Comparison of ENCODE assay signal across 1 cellular context in the genomic region with DNA sequence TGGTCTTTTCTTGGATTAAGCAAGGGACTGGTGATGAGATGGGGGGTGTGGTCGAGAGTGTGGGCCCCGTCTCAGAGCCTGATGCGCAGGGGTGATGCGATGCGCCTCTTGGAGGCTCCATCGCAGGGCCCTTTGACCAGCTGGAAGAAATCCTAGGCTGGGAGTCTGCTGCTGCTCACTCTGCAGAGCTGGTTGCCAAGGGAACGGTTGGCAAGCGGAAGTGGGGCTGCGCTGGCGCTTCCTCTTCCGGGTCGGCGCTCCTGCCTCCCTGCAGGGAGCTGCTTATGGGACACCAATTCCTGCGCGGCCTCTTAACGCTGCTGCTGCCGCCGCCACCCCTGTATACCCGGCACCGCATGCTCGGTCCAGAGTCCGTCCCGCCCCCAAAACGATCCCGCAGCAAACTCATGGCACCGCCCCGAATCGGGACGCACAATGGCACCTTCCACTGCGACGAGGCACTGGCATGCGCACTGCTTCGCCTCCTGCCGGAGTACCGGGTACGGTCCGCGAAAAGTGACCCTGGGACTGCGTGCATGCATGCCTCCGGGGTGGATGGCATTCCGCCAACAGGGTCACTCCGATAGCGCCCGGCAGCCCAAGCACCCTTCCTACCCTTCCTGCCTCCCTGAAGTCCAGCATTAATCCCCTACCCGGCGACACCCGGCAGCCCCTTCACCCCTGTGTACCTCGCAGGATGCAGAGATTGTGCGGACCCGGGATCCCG.
TF ChIP-seq lines count a peak whose summit lies in the region.

A gene with protein sequence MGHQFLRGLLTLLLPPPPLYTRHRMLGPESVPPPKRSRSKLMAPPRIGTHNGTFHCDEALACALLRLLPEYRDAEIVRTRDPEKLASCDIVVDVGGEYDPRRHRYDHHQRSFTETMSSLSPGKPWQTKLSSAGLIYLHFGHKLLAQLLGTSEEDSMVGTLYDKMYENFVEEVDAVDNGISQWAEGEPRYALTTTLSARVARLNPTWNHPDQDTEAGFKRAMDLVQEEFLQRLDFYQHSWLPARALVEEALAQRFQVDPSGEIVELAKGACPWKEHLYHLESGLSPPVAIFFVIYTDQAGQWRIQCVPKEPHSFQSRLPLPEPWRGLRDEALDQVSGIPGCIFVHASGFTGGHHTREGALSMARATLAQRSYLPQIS (plus strand): TSS at position 242 of the 727 bp plus-strand sequence. CDS start 43 bp downstream, at position 285.

TF ChIP-seq in HepG2, 621 proteins besides CTCF, POLR2A, EP300 and RAD21 (continued from another document and continues in another):
- TF ChIP-seq, protein P1, sequence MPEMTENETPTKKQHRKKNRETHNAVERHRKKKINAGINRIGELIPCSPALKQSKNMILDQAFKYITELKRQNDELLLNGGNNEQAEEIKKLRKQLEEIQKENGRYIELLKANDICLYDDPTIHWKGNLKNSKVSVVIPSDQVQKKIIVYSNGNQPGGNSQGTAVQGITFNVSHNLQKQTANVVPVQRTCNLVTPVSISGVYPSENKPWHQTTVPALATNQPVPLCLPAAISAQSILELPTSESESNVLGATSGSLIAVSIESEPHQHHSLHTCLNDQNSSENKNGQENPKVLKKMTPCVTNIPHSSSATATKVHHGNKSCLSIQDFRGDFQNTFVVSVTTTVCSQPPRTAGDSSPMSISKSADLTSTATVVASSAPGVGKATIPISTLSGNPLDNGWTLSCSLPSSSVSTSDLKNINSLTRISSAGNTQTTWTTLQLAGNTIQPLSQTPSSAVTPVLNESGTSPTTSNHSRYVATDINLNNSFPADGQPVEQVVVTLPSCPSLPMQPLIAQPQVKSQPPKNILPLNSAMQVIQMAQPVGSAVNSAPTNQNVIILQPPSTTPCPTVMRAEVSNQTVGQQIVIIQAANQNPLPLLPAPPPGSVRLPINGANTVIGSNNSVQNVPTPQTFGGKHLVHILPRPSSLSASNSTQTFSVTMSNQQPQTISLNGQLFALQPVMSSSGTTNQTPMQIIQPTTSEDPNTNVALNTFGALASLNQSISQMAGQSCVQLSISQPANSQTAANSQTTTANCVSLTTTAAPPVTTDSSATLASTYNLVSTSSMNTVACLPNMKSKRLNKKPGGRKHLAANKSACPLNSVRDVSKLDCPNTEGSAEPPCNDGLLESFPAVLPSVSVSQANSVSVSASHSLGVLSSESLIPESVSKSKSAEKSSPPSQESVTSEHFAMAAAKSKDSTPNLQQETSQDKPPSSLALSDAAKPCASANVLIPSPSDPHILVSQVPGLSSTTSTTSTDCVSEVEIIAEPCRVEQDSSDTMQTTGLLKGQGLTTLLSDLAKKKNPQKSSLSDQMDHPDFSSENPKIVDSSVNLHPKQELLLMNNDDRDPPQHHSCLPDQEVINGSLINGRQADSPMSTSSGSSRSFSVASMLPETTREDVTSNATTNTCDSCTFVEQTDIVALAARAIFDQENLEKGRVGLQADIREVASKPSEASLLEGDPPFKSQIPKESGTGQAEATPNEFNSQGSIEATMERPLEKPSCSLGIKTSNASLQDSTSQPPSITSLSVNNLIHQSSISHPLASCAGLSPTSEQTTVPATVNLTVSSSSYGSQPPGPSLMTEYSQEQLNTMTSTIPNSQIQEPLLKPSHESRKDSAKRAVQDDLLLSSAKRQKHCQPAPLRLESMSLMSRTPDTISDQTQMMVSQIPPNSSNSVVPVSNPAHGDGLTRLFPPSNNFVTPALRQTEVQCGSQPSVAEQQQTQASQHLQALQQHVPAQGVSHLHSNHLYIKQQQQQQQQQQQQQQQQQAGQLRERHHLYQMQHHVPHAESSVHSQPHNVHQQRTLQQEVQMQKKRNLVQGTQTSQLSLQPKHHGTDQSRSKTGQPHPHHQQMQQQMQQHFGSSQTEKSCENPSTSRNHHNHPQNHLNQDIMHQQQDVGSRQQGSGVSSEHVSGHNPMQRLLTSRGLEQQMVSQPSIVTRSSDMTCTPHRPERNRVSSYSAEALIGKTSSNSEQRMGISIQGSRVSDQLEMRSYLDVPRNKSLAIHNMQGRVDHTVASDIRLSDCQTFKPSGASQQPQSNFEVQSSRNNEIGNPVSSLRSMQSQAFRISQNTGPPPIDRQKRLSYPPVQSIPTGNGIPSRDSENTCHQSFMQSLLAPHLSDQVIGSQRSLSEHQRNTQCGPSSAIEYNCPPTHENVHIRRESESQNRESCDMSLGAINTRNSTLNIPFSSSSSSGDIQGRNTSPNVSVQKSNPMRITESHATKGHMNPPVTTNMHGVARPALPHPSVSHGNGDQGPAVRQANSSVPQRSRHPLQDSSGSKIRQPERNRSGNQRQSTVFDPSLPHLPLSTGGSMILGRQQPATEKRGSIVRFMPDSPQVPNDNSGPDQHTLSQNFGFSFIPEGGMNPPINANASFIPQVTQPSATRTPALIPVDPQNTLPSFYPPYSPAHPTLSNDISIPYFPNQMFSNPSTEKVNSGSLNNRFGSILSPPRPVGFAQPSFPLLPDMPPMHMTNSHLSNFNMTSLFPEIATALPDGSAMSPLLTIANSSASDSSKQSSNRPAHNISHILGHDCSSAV (CRISPR knock-in tag; IDR thresholded peaks at IDR 0.05; ENCODE audit: borderline replicate concordance), result no peak
- TF ChIP-seq ZNF451 (CRISPR knock-in tag; IDR thresholded peaks at IDR 0.05), result peak; percentile 97
- TF ChIP-seq CBX1 (IDR thresholded peaks at IDR 0.05; ENCODE audit: low read depth), result no peak
- peak; percentile 92 for TF ChIP-seq ELF1 (CRISPR knock-in tag; IDR thresholded peaks at IDR 0.05)
- no peak for TF ChIP-seq RORA (CRISPR knock-in tag; IDR thresholded peaks at IDR 0.05)
- TF ChIP-seq, protein P2, sequence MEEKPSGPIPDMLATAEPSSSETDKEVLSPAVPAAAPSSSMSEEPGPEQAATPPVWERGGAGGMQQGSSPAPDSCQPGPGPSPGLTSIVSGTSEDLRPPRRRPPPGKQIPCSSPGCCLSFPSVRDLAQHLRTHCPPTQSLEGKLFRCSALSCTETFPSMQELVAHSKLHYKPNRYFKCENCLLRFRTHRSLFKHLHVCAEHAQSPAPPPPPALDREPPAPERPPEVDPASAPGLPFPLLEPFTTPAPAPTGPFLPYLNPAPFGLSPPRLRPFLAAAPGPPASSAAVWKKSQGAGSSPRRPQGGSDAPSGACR (CRISPR knock-in tag; IDR thresholded peaks at IDR 0.05), result no peak
- TF ChIP-seq HNRNPUL1 (IDR thresholded peaks at IDR 0.05; ENCODE audit: low read depth, low read length), result no peak
- TF ChIP-seq ZNF549 (CRISPR knock-in tag; IDR thresholded peaks at IDR 0.05), result no peak
- no peak for TF ChIP-seq ZBTB8A (CRISPR knock-in tag; IDR thresholded peaks at IDR 0.05; ENCODE audit: borderline replicate concordance, low read depth)
- TF ChIP-seq, protein P3, sequence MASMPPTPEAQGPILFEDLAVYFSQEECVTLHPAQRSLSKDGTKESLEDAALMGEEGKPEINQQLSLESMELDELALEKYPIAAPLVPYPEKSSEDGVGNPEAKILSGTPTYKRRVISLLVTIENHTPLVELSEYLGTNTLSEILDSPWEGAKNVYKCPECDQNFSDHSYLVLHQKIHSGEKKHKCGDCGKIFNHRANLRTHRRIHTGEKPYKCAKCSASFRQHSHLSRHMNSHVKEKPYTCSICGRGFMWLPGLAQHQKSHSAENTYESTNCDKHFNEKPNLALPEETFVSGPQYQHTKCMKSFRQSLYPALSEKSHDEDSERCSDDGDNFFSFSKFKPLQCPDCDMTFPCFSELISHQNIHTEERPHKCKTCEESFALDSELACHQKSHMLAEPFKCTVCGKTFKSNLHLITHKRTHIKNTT (CRISPR knock-in tag; IDR thresholded peaks at IDR 0.05), result no peak
- 0 out of 2 replicates have a peak, but pooled peaks have one; percentile 38 for TF ChIP-seq ZNF614 (CRISPR knock-in tag; IDR thresholded peaks at IDR 0.05; ENCODE audit: borderline replicate concordance)
- TF ChIP-seq ZNF619 (CRISPR knock-in tag; IDR thresholded peaks at IDR 0.05), result peak; percentile 85; the same call in 1 of the 2 replicates
- peak; percentile 23; the same call in 1 of the 2 replicates for TF ChIP-seq ZNF256 (CRISPR knock-in tag; conservative IDR thresholded peaks at IDR 0.05)
- TF ChIP-seq ZKSCAN1 (IDR thresholded peaks at IDR 0.05; ENCODE audit: low read length), result no peak
- TF ChIP-seq ZSCAN31 (CRISPR knock-in tag; IDR thresholded peaks at IDR 0.05; ENCODE audit: low read depth), result peak; percentile 56; the same call in 1 of the 2 replicates
- TF ChIP-seq ZFP1 (CRISPR knock-in tag; IDR thresholded peaks at IDR 0.05), result 0 out of 2 replicates have a peak, but pooled peaks have one; percentile 49
- no peak for TF ChIP-seq ZFP36 (IDR thresholded peaks at IDR 0.05; ENCODE audit: borderline replicate concordance, low read depth, low read length, partially characterized antibody)
- TF ChIP-seq HES4 (CRISPR knock-in tag; IDR thresholded peaks at IDR 0.05; ENCODE audit: borderline replicate concordance), result 0 out of 2 replicates have a peak, but pooled peaks have one; percentile 29
- peak; percentile 94 for TF ChIP-seq RFX1 (IDR thresholded peaks at IDR 0.05)
- TF ChIP-seq, protein P4, sequence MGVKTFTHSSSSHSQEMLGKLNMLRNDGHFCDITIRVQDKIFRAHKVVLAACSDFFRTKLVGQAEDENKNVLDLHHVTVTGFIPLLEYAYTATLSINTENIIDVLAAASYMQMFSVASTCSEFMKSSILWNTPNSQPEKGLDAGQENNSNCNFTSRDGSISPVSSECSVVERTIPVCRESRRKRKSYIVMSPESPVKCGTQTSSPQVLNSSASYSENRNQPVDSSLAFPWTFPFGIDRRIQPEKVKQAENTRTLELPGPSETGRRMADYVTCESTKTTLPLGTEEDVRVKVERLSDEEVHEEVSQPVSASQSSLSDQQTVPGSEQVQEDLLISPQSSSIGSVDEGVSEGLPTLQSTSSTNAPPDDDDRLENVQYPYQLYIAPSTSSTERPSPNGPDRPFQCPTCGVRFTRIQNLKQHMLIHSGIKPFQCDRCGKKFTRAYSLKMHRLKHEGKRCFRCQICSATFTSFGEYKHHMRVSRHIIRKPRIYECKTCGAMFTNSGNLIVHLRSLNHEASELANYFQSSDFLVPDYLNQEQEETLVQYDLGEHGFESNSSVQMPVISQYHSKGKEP (CRISPR knock-in tag; IDR thresholded peaks at IDR 0.05), result no peak
- no peak for TF ChIP-seq ATF7 (IDR thresholded peaks at IDR 0.05)
- TF ChIP-seq ATF7 (CRISPR knock-in tag; IDR thresholded peaks at IDR 0.05), result peak; percentile 74
- TF ChIP-seq FOXK1 (CRISPR knock-in tag; IDR thresholded peaks at IDR 0.05; ENCODE audit: borderline replicate concordance, low read depth), result peak; percentile 43; the same call in 1 of the 2 replicates
- no peak for TF ChIP-seq ZNF720 (CRISPR knock-in tag; IDR thresholded peaks at IDR 0.05)
- TF ChIP-seq ZNF782 (CRISPR knock-in tag; IDR thresholded peaks at IDR 0.05; ENCODE audit: borderline replicate concordance), result peak; percentile 63; the same call in 1 of the 2 replicates
- 0 out of 2 replicates have a peak, but pooled peaks have one; percentile 51 for TF ChIP-seq MED1 (CRISPR knock-in tag; IDR thresholded peaks at IDR 0.05)
- TF ChIP-seq REL (CRISPR knock-in tag; conservative IDR thresholded peaks at IDR 0.05), result no peak; the same call in 1 of the 2 replicates
- TF ChIP-seq, protein P5, sequence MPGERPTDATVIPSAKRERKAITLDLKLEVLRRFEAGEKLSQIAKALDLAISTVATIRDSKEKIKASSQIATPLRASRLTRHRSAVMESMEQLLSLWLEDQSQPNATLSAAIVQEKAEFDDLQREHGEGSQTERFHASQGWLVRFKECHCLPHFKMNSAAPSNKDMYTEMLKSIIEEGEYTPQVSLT (CRISPR knock-in tag; IDR thresholded peaks at IDR 0.05; ENCODE audit: borderline replicate concordance, low read depth), result no peak
- TF ChIP-seq, protein P6, sequence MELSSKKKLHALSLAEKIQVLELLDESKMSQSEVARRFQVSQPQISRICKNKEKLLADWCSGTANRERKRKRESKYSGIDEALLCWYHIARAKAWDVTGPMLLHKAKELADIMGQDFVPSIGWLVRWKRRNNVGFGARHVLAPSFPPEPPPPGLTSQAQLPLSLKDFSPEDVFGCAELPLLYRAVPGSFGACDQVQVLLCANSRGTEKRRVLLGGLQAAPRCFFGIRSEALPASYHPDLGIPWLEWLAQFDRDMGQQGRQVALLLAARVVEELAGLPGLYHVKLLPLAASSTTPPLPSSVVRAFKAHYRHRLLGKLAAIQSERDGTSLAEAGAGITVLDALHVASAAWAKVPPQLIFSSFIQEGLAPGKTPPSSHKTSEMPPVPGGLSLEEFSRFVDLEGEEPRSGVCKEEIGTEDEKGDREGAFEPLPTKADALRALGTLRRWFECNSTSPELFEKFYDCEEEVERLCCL (CRISPR knock-in tag; IDR thresholded peaks at IDR 0.05; ENCODE audit: borderline replicate concordance), result 0 out of 2 replicates have a peak, but pooled peaks have one; percentile 76
- TF ChIP-seq ATRX (CRISPR knock-in tag; IDR thresholded peaks at IDR 0.05; ENCODE audit: borderline replicate concordance), result no peak
- TF ChIP-seq EED (CRISPR knock-in tag; IDR thresholded peaks at IDR 0.05), result no peak
- peak; percentile 31; the same call in 1 of the 2 replicates for TF ChIP-seq STAT5B (CRISPR knock-in tag; IDR thresholded peaks at IDR 0.05)
- TF ChIP-seq ZFYVE20 (CRISPR knock-in tag; IDR thresholded peaks at IDR 0.05; ENCODE audit: borderline replicate concordance, low read depth), result no peak
- TF ChIP-seq, protein P7, sequence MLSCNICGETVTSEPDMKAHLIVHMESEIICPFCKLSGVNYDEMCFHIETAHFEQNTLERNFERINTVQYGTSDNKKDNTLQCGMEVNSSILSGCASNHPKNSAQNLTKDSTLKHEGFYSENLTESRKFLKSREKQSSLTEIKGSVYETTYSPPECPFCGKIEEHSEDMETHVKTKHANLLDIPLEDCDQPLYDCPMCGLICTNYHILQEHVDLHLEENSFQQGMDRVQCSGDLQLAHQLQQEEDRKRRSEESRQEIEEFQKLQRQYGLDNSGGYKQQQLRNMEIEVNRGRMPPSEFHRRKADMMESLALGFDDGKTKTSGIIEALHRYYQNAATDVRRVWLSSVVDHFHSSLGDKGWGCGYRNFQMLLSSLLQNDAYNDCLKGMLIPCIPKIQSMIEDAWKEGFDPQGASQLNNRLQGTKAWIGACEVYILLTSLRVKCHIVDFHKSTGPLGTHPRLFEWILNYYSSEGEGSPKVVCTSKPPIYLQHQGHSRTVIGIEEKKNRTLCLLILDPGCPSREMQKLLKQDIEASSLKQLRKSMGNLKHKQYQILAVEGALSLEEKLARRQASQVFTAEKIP (CRISPR knock-in tag; IDR thresholded peaks at IDR 0.05; ENCODE audit: borderline replicate concordance), result no peak
- peak; percentile 61; the same call in 1 of the 2 replicates for TF ChIP-seq RXRB (CRISPR knock-in tag; IDR thresholded peaks at IDR 0.05; ENCODE audit: borderline replicate concordance)
- TF ChIP-seq ZNF768 (CRISPR knock-in tag; IDR thresholded peaks at IDR 0.05), result peak; percentile 83; the same call in 1 of the 2 replicates
- no peak for TF ChIP-seq RFXANK (CRISPR knock-in tag; IDR thresholded peaks at IDR 0.05)
- TF ChIP-seq, protein P8, sequence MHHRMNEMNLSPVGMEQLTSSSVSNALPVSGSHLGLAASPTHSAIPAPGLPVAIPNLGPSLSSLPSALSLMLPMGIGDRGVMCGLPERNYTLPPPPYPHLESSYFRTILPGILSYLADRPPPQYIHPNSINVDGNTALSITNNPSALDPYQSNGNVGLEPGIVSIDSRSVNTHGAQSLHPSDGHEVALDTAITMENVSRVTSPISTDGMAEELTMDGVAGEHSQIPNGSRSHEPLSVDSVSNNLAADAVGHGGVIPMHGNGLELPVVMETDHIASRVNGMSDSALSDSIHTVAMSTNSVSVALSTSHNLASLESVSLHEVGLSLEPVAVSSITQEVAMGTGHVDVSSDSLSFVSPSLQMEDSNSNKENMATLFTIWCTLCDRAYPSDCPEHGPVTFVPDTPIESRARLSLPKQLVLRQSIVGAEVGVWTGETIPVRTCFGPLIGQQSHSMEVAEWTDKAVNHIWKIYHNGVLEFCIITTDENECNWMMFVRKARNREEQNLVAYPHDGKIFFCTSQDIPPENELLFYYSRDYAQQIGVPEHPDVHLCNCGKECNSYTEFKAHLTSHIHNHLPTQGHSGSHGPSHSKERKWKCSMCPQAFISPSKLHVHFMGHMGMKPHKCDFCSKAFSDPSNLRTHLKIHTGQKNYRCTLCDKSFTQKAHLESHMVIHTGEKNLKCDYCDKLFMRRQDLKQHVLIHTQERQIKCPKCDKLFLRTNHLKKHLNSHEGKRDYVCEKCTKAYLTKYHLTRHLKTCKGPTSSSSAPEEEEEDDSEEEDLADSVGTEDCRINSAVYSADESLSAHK (CRISPR knock-in tag; IDR thresholded peaks at IDR 0.05; ENCODE audit: borderline replicate concordance), result no peak
- TF ChIP-seq HOXA7 (CRISPR knock-in tag; IDR thresholded peaks at IDR 0.05), result no peak
